8 cellular contexts compared by ENCODE assay signal in genomic region chr1:202692959-202693555, GRCh38. TPM values are rescaled to one million over a fixed set of nuclear protein-coding genes. Genes with fewer than 3 reads are reported as not detected.
A peak's percentile ranks its signal among the peaks of the same experiment; 100 is the strongest.
DNase-seq lines count a peak whose midpoint lies in the region; ATAC-seq and TF ChIP-seq lines count a peak whose summit lies in the region.

No MANE protein-coding gene starts in this region.

- H3K27me3 Mint-ChIP-seq in activated CD8-positive, alpha-beta memory T cell treated with anti-CD3 and anti-CD28 coated beads, Interleukin-2, amount 10 ng/mL, durations not matched to agents 7 days and 5 days, result peaks cover 37% of the 10 kb centered on the region

- H3K4me1 Mint-ChIP-seq in activated CD8-positive, alpha-beta memory T cell treated with anti-CD3 and anti-CD28 coated beads, Interleukin-2, amount 10 ng/mL, durations not matched to agents 7 days and 5 days, result peaks cover 1% of the 10 kb centered on the region

- H3K9ac ChIP-seq in neural cell (ENCODE audit: low read length), result no peak overlapping the region

- TF ChIP-seq CTCF in esophagus muscularis mucosa (IDR thresholded peaks at IDR 0.05), result peak in 2 of 3 experiments; percentile 21 to 52
- no peak for TF ChIP-seq CTCF in neural cell (IDR thresholded peaks at IDR 0.05; ENCODE audit: poor library complexity, severe bottlenecking)

- TF ChIP-seq RAD21 in neural cell (conservative IDR thresholded peaks at IDR 0.05), result no peak

- no peak for TF ChIP-seq POLR2A in esophagus muscularis mucosa (IDR thresholded peaks at IDR 0.05; ENCODE audit: low read depth)

- H3K27me3 ChIP-seq in esophagus muscularis mucosa (peaks cover 0 to 78% (median 2%) of the 10 kb centered on the region in 4 donors), neural cell (ENCODE audit: insufficient read depth, low read depth, low read length) (peaks cover 18% of the 10 kb centered on the region)

- ATAC-seq in activated CD8-positive, alpha-beta memory T cell treated with anti-CD3 and anti-CD28 coated beads, Interleukin-2, amount 10 ng/mL, durations not matched to agents 7 days and 5 days, result peak; percentile 77
- ATAC-seq in GM18867 (IDR thresholded peaks at IDR 0.05; ENCODE audit: unreplicated experiment), result no peak

- 38% methylated on average over 3 of the region's 3 CpGs for WGBS in esophagus muscularis mucosa

- no peak overlapping the region for H3K4me3 ChIP-seq in esophagus muscularis mucosa
- H3K4me3 ChIP-seq in neural cell (ENCODE audit: low read length), result no peak overlapping the region

- no peak overlapping the region for H2AFZ ChIP-seq in neural cell (ENCODE audit: low read depth, low read length)

- no peak overlapping the region for H3K27ac Mint-ChIP-seq in activated CD8-positive, alpha-beta memory T cell treated with anti-CD3 and anti-CD28 coated beads, Interleukin-2, amount 10 ng/mL, durations not matched to agents 7 days and 5 days

- H3K36me3 ChIP-seq in esophagus muscularis mucosa (no peaks in the 10 kb centered on the region), neural cell (ENCODE audit: insufficient read depth, low read length) (no peaks in the 10 kb centered on the region)

- H3K9me2 ChIP-seq in neural cell (ENCODE audit: insufficient read depth, low read length), result no peaks in the 10 kb centered on the region

- intact Hi-C loops in esophagus muscularis mucosa (cut with DNase I), result no loop called here

- H3K36me3 Mint-ChIP-seq in activated CD8-positive, alpha-beta memory T cell treated with anti-CD3 and anti-CD28 coated beads, Interleukin-2, amount 10 ng/mL, durations not matched to agents 7 days and 5 days, result no peaks in the 10 kb centered on the region

- H3K27ac ChIP-seq in esophagus muscularis mucosa (replicated peaks in 1 of 4), result no peak overlapping the region
- H3K27ac ChIP-seq in neural cell (ENCODE audit: low read length), result no peak overlapping the region

- TF ChIP-seq EP300 in esophagus muscularis mucosa (IDR thresholded peaks at IDR 0.05) (no peak), neural cell (conservative IDR thresholded peaks at IDR 0.05; ENCODE audit: poor library complexity, severe bottlenecking) (no peak)

- H3K79me2 ChIP-seq in neural cell (replicated peaks; ENCODE audit: insufficient read depth, low read length), result no peaks in the 10 kb centered on the region

- H3K4me3 Mint-ChIP-seq in activated CD8-positive, alpha-beta memory T cell treated with anti-CD3 and anti-CD28 coated beads, Interleukin-2, amount 10 ng/mL, durations not matched to agents 7 days and 5 days, result no peak overlapping the region

- CTCF ChIA-PET in activated CD8-positive, alpha-beta memory T cell treated with anti-CD3 and anti-CD28 coated beads, Interleukin-2, amount 10 ng/mL, durations not matched to agents 7 days and 5 days (lab: Charles Lee), result interaction anchor here (0.9 to 1.1 kb wide), 3 partner anchors 10 to 23 kb away, joined by 3 to 4 read pairs (median 3); no protein-coding TSS in a partner anchor

- no peaks in the 10 kb centered on the region for H3K4me1 ChIP-seq in esophagus muscularis mucosa

- DNase-seq in NCI-H2227 (lab: John Stamatoyannopoulos, UW; ENCODE audit: unreplicated experiment), result peak; percentile 40
- DNase-seq in NCI-H2227 treated with DMSO at 0.1 percent for 48 hours (lab: John Stamatoyannopoulos, UW), result no peak
- peak; percentile 20 for DNase-seq in NCI-H748 (lab: John Stamatoyannopoulos, UW; ENCODE audit: unreplicated experiment)
- peak; percentile 81 for DNase-seq in activated CD8-positive, alpha-beta memory T cell treated with anti-CD3 and anti-CD28 coated beads, Interleukin-2, amount 10 ng/mL, durations not matched to agents 7 days and 5 days
- no peak for DNase-seq in esophagus muscularis mucosa (ENCODE audit: extremely low spot score)
- peak; percentile 49 for DNase-seq in stromal cell of bone marrow (ENCODE audit: low read depth)

- no peaks in the 10 kb centered on the region for H3K9me3 Mint-ChIP-seq in activated CD8-positive, alpha-beta memory T cell treated with anti-CD3 and anti-CD28 coated beads, Interleukin-2, amount 10 ng/mL, durations not matched to agents 7 days and 5 days (ENCODE audit: low read depth)

- no peaks in the 10 kb centered on the region for H3F3A ChIP-seq in neural cell (ENCODE audit: insufficient read depth, low read length, poor library complexity, severe bottlenecking)

- H3K4me2 ChIP-seq in neural cell (ENCODE audit: low read length), result no peak overlapping the region

- H4K20me1 ChIP-seq in neural cell (ENCODE audit: insufficient read depth), result no peaks in the 10 kb centered on the region

- H3K9me3 ChIP-seq in esophagus muscularis mucosa (no peaks in the 10 kb centered on the region), neural cell (ENCODE audit: low read length) (no peaks in the 10 kb centered on the region)

TF ChIP-seq in neural cell, 6 proteins besides CTCF, POLR2A, EP300 and RAD21:
- no peak for TF ChIP-seq MXI1 (conservative IDR thresholded peaks at IDR 0.05; ENCODE audit: poor library complexity, severe bottlenecking)
- TF ChIP-seq, protein P1, sequence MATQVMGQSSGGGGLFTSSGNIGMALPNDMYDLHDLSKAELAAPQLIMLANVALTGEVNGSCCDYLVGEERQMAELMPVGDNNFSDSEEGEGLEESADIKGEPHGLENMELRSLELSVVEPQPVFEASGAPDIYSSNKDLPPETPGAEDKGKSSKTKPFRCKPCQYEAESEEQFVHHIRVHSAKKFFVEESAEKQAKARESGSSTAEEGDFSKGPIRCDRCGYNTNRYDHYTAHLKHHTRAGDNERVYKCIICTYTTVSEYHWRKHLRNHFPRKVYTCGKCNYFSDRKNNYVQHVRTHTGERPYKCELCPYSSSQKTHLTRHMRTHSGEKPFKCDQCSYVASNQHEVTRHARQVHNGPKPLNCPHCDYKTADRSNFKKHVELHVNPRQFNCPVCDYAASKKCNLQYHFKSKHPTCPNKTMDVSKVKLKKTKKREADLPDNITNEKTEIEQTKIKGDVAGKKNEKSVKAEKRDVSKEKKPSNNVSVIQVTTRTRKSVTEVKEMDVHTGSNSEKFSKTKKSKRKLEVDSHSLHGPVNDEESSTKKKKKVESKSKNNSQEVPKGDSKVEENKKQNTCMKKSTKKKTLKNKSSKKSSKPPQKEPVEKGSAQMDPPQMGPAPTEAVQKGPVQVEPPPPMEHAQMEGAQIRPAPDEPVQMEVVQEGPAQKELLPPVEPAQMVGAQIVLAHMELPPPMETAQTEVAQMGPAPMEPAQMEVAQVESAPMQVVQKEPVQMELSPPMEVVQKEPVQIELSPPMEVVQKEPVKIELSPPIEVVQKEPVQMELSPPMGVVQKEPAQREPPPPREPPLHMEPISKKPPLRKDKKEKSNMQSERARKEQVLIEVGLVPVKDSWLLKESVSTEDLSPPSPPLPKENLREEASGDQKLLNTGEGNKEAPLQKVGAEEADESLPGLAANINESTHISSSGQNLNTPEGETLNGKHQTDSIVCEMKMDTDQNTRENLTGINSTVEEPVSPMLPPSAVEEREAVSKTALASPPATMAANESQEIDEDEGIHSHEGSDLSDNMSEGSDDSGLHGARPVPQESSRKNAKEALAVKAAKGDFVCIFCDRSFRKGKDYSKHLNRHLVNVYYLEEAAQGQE (IDR thresholded peaks at IDR 0.05; ENCODE audit: borderline replicate concordance), result peak; percentile 86

RNA-seq across cellular contexts. Expression of gene SYT2, which starts 17.2 kb away (rescaled TPM):
- not detected for total RNA-seq in activated CD8-positive, alpha-beta memory T cell treated with anti-CD3 and anti-CD28 coated beads, Interleukin-2, amount 10 ng/mL, durations not matched to agents 7 days and 5 days
- total RNA-seq in esophagus muscularis mucosa, result under 1 TPM in 2 of 4 donors, not detected in 2; 0.11 to 0.19 TPM
- 0.04 and 0.16 TPM in 2 replicates for polyA plus RNA-seq in neural cell
- polyA minus RNA-seq in neural cell, result 0.23 and 0.24 TPM in 2 replicates

Comparison
In these comparisons a context has a peak if more than half of its experiments do, and no peak if none do; other contexts are left out.
1. DNase-seq: peak in NCI-H2227 (single experiment), NCI-H748 (single experiment), activated CD8-positive, alpha-beta memory T cell treated with anti-CD3 and anti-CD28 coated beads, Interleukin-2, amount 10 ng/mL, durations not matched to agents 7 days and 5 days (single experiment) and stromal cell of bone marrow (single experiment); none in NCI-H2227 treated with DMSO at 0.1 percent for 48 hours (single experiment) and esophagus muscularis mucosa (single experiment).